In genomic region chr6:14889172-14889571, GRCh38 we compare ENCODE assay signal across 15 cellular contexts.
DNase-seq lines count a peak whose midpoint lies in the region; ATAC-seq, FAIRE-seq and TF ChIP-seq lines count a peak whose summit lies in the region.
"Had no signal": no experiment of that assay in that cellular context is flagged by ENCODE, and none has a peak within 500 bp of the region (broad histone marks: within the 10 kb centered on the region; RNA-seq: fewer than 3 reads in every experiment).

No MANE protein-coding gene starts in this region.

- no peak for DNase-seq in CD14-positive monocyte (ENCODE audit: low spot score)
- peak; percentile 26 for DNase-seq in LoVo (ENCODE audit: low spot score)
- DNase-seq in epithelial cell of proximal tubule (ENCODE audit: low read depth): peak; percentile 36
- peak; percentile 94 for DNase-seq in mesenchymal stem cell
- no peak for DNase-seq in cerebellum (ENCODE audit: low spot score)
- DNase-seq in D721Med (ENCODE audit: insufficient read length, low spot score): no peak
- DNase-seq in germinal center (ENCODE audit: low spot score): no peak
- DNase-seq: amygdala, colonic mucosa, mesendoderm, NCI-H1105, NCI-H446 treated with DMSO at 0.1 percent for 48 hours had no signal

- no peak overlapping the region for H3K18ac ChIP-seq in mesenchymal stem cell (ENCODE audit: low read depth in 1 of 2, low read length in 2 of 2)

- H3K4ac ChIP-seq in mesenchymal stem cell (ENCODE audit: low read depth in 1 of 2, low read length in 2 of 2): no peak overlapping the region

- 80% methylated on average over 1 of the region's 2 CpGs for WGBS in mesenchymal stem cell

- no peaks in the 10 kb centered on the region for H3K27me3 ChIP-seq in mesenchymal stem cell (ENCODE audit: control insufficient read depth in 1 of 2, insufficient read depth in 1 of 2, low read length in 2 of 2)
- H3K27me3 ChIP-seq: colonic mucosa had no signal

- H3K36me3 ChIP-seq in mesenchymal stem cell (ENCODE audit: control insufficient read depth in 1 of 2, insufficient read depth in 2 of 2, low read depth in 1 of 2, low read length in 2 of 2): no peaks in the 10 kb centered on the region
- H3K36me3 ChIP-seq: colonic mucosa had no signal

- H3K4me1 Mint-ChIP-seq in CD14-positive monocyte: peaks cover 44% of the 10 kb centered on the region
- H3K4me1 Mint-ChIP-seq: stimulated activated effector memory CD8-positive, alpha-beta T cell treated with anti-CD3 and anti-CD28 coated beads, Interleukin-12 subunit alpha, Interleukin-12 subunit beta, amount 100 ng/mL, for 72 hours had no signal

- H3K27ac ChIP-seq in mesenchymal stem cell (ENCODE audit: low read length, poor library complexity, severe bottlenecking): no peak overlapping the region
- H3K27ac ChIP-seq: colonic mucosa, SK-N-MC had no signal

- H2AK5ac ChIP-seq in mesenchymal stem cell (ENCODE audit: low read length, severe bottlenecking): no peak overlapping the region

- no peak overlapping the region for H3K4me3 Mint-ChIP-seq in CD14-positive monocyte
- H3K4me3 Mint-ChIP-seq: stimulated activated effector memory CD8-positive, alpha-beta T cell treated with anti-CD3 and anti-CD28 coated beads, Interleukin-12 subunit alpha, Interleukin-12 subunit beta, amount 100 ng/mL, for 72 hours had no signal

- ATAC-seq in GM18867 (IDR thresholded peaks at IDR 0.05; ENCODE audit: unreplicated experiment): no peak
- ATAC-seq: stimulated activated effector memory CD8-positive, alpha-beta T cell treated with anti-CD3 and anti-CD28 coated beads, Interleukin-12 subunit alpha, Interleukin-12 subunit beta, amount 100 ng/mL, for 72 hours had no signal

- no peak overlapping the region for H2BK15ac ChIP-seq in mesenchymal stem cell (ENCODE audit: low read depth, poor library complexity, severe bottlenecking)

- H3K9me3 Mint-ChIP-seq in CD14-positive monocyte: peaks cover 8 to 22% (median 20%) of the 10 kb centered on the region in 7 donors
- H3K9me3 Mint-ChIP-seq: stimulated activated effector memory CD8-positive, alpha-beta T cell treated with anti-CD3 and anti-CD28 coated beads, Interleukin-12 subunit alpha, Interleukin-12 subunit beta, amount 100 ng/mL, for 72 hours had no signal

- H3K27me3 Mint-ChIP-seq in CD14-positive monocyte (ENCODE audit: low read depth in 3 of 3): peaks cover 0 to 4% (median 1%) of the 10 kb centered on the region in 3 donors

- TF ChIP-seq CTCF in CD14-positive monocyte (IDR thresholded peaks at IDR 0.05): no peak
- TF ChIP-seq CTCF in epithelial cell of proximal tubule (conservative IDR thresholded peaks at IDR 0.05; ENCODE audit: low read depth, low read length): no peak
- TF ChIP-seq CTCF in D721Med (IDR thresholded peaks at IDR 0.05; ENCODE audit: insufficient read depth, missing control alignments): no peak

- H3K14ac ChIP-seq in mesenchymal stem cell (ENCODE audit: low read length in 2 of 2): no peak overlapping the region

- FAIRE-seq in D721Med (lab: Jason Lieb, UNC): no peak

- peak overlapping the region in 6 of 7 donors; percentile 81 to 96 (median 92) for H3K27ac Mint-ChIP-seq in CD14-positive monocyte
- H3K27ac Mint-ChIP-seq: stimulated activated effector memory CD8-positive, alpha-beta T cell treated with anti-CD3 and anti-CD28 coated beads, Interleukin-12 subunit alpha, Interleukin-12 subunit beta, amount 100 ng/mL, for 72 hours had no signal

- no peak overlapping the region for H2BK120ac ChIP-seq in mesenchymal stem cell (ENCODE audit: low read depth, low read length)

- H3K4me3 ChIP-seq in epithelial cell of proximal tubule (ENCODE audit: low read depth, low read length): no peak overlapping the region
- H3K4me3 ChIP-seq in mesenchymal stem cell (ENCODE audit: insufficient read depth in 1 of 2, low read depth in 1 of 2, low read length in 2 of 2): no peak overlapping the region
- H3K4me3 ChIP-seq: colonic mucosa, SK-N-MC had no signal

- no peak overlapping the region for H2AFZ ChIP-seq in mesenchymal stem cell (ENCODE audit: low read depth, low read length)

- no peak overlapping the region for H3K23ac ChIP-seq in mesenchymal stem cell (ENCODE audit: low read length in 2 of 2)

- no peak overlapping the region for H3K9ac ChIP-seq in mesenchymal stem cell (ENCODE audit: low read length)

- no peak overlapping the region for H3K4me2 ChIP-seq in mesenchymal stem cell (ENCODE audit: low read length, poor library complexity, severe bottlenecking)

- H3K36me3 Mint-ChIP-seq in CD14-positive monocyte: peaks cover 7 to 14% of the 10 kb centered on the region in 2 donors
- H3K36me3 Mint-ChIP-seq: stimulated activated effector memory CD8-positive, alpha-beta T cell treated with anti-CD3 and anti-CD28 coated beads, Interleukin-12 subunit alpha, Interleukin-12 subunit beta, amount 100 ng/mL, for 72 hours had no signal

- intact Hi-C loops in CD14-positive monocyte (cut with micrococcal nuclease): no loop called here

- no peak overlapping the region for H4K8ac ChIP-seq in mesenchymal stem cell (ENCODE audit: low read length)

- H2BK12ac ChIP-seq in mesenchymal stem cell (ENCODE audit: low read length in 2 of 2): no peak overlapping the region

- H3K79me1 ChIP-seq in mesenchymal stem cell (replicated peaks; ENCODE audit: low read length, poor library complexity, severe bottlenecking): no peaks in the 10 kb centered on the region

- no peak overlapping the region for H2BK5ac ChIP-seq in mesenchymal stem cell (ENCODE audit: low read depth, low read length, poor library complexity, severe bottlenecking)

- no peak overlapping the region for H4K91ac ChIP-seq in mesenchymal stem cell (ENCODE audit: low read length)

- no peaks in the 10 kb centered on the region for H3K9me3 ChIP-seq in mesenchymal stem cell (ENCODE audit: control insufficient read depth, low read length)
- H3K9me3 ChIP-seq: colonic mucosa had no signal

- H3K4me1 ChIP-seq in mesenchymal stem cell (ENCODE audit: control insufficient read depth, insufficient read depth, low read depth, low read length): peaks cover 2% of the 10 kb centered on the region
- H3K4me1 ChIP-seq: colonic mucosa had no signal

Comparison
In these comparisons a context has a peak if more than half of its experiments do, and no peak if none do; other contexts are left out.
1. DNase-seq: peak in LoVo (single experiment), epithelial cell of proximal tubule (single experiment) and mesenchymal stem cell (single experiment); none in CD14-positive monocyte (single experiment), cerebellum (single experiment), D721Med (single experiment) and germinal center (single experiment).